8 cellular contexts compared by ENCODE assay signal in genomic region chr5:39570418-39571027, GRCh38.
DNase-seq lines count a peak whose midpoint lies in the region; ATAC-seq, FAIRE-seq and TF ChIP-seq lines count a peak whose summit lies in the region.

No MANE protein-coding gene starts in this region.

- H3K4me1 ChIP-seq in RWPE2 (ENCODE audit: insufficient read depth, poor library complexity, severe bottlenecking) (no peaks in the 10 kb centered on the region), stomach (peaks cover 0 to 9% (median 4%) of the 10 kb centered on the region in 4 donors)

- TF ChIP-seq POLR2A in stomach (IDR thresholded peaks at IDR 0.05), result no peak

- H3K4me3 ChIP-seq in RWPE2 (ENCODE audit: severe bottlenecking) (no peak overlapping the region), stomach (no peak overlapping the region)

- no peaks in the 10 kb centered on the region for H3K36me3 Mint-ChIP-seq in activated T-helper 17 cell treated with anti-CD3 and anti-CD28 coated beads, Interleukin-2, amount 50 U/mL, for 72 hours (ENCODE audit: low read depth)

- H3K36me3 ChIP-seq in RWPE2 (ENCODE audit: low read depth), result no peaks in the 10 kb centered on the region
- H3K36me3 ChIP-seq in stomach, result no peaks in the 10 kb centered on the region

- H3K27ac ChIP-seq in RWPE2 (ENCODE audit: poor library complexity, severe bottlenecking) (no peak overlapping the region), stomach (no peak overlapping the region)

- WGBS in stomach, 5 donors, result 26 to 36% (median 30%) methylated on average over 4 of the region's 4 CpGs

- peak; percentile 18 for DNase-seq in D341Med (ENCODE audit: low spot score)
- DNase-seq in RWPE2 (ENCODE audit: low spot score), result no peak
- peak in 1 of 2 donors; percentile 13 for DNase-seq in frontal cortex (ENCODE audit: low spot score in 2 of 2)
- DNase-seq in stomach, result no peak

- ATAC-seq in HG02678 (IDR thresholded peaks at IDR 0.05; ENCODE audit: unreplicated experiment) (peak; percentile 56), RWPE2 (ENCODE audit: low read depth) (0 out of 3 replicates have a peak, but pooled peaks have one; percentile 27), GM21526 (IDR thresholded peaks at IDR 0.05; ENCODE audit: low FRiP score, unreplicated experiment) (no peak), HG02763 (IDR thresholded peaks at IDR 0.05; ENCODE audit: unreplicated experiment) (no peak)
- no peak for ATAC-seq in activated T-helper 17 cell treated with anti-CD3 and anti-CD28 coated beads, Interleukin-2, amount 50 U/mL, for 72 hours (replicated peaks)

- TF ChIP-seq EP300 in stomach (IDR thresholded peaks at IDR 0.05), result no peak

- peak; percentile 94 for FAIRE-seq in frontal cortex (lab: Jason Lieb, UNC)

- TF ChIP-seq CTCF in RWPE2 (IDR thresholded peaks at IDR 0.05; ENCODE audit: poor library complexity, severe bottlenecking), result peak; percentile 95
- peak in 5 of 7 experiments; percentile 31 to 67 (median 55) for TF ChIP-seq CTCF in stomach (IDR thresholded peaks at IDR 0.05)

- intact Hi-C loops in stomach (cut with DNase I; ENCODE audit: low total_unique reads), result no loop called here

- H3K27me3 ChIP-seq in RWPE2 (ENCODE audit: insufficient read depth, poor library complexity, severe bottlenecking), result no peaks in the 10 kb centered on the region
- H3K27me3 ChIP-seq in stomach, result no peaks in the 10 kb centered on the region

- no peak overlapping the region for H3K27ac Mint-ChIP-seq in activated T-helper 17 cell treated with anti-CD3 and anti-CD28 coated beads, Interleukin-2, amount 50 U/mL, for 72 hours

- H3K9me3 ChIP-seq in RWPE2 (ENCODE audit: severe bottlenecking) (no peaks in the 10 kb centered on the region), stomach (no peaks in the 10 kb centered on the region)

- no peak overlapping the region for H3K4me3 Mint-ChIP-seq in activated T-helper 17 cell treated with anti-CD3 and anti-CD28 coated beads, Interleukin-2, amount 50 U/mL, for 72 hours

- H3K27me3 Mint-ChIP-seq in activated T-helper 17 cell treated with anti-CD3 and anti-CD28 coated beads, Interleukin-2, amount 50 U/mL, for 72 hours, result peaks cover 12% of the 10 kb centered on the region

- H3K9me3 Mint-ChIP-seq in activated T-helper 17 cell treated with anti-CD3 and anti-CD28 coated beads, Interleukin-2, amount 50 U/mL, for 72 hours, result no peaks in the 10 kb centered on the region

- H3K4me1 Mint-ChIP-seq in activated T-helper 17 cell treated with anti-CD3 and anti-CD28 coated beads, Interleukin-2, amount 50 U/mL, for 72 hours, result no peaks in the 10 kb centered on the region

Comparison
In these comparisons a context has a peak if more than half of its experiments do, and no peak if none do; other contexts are left out.
1. ATAC-seq: peak in HG02678 (single experiment) and RWPE2 (single experiment); none in GM21526 (single experiment), activated T-helper 17 cell treated with anti-CD3 and anti-CD28 coated beads, Interleukin-2, amount 50 U/mL, for 72 hours (single experiment) and HG02763 (single experiment).